8 cellular contexts compared by ENCODE assay signal in the genomic region with DNA sequence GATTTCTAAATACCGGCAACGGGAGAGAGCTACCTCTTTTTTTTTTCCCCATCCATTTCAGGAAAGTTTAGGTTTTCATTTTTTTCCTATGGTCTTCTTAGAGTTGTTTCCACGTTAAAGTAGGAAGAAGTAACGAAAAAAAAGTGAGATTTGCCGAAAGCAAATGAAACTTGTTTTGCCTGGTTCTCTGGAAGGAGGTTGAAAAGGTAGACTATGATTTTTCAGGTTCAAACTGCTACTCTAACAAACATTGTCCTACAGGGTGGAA. TPM values are rescaled to one million over a fixed set of nuclear protein-coding genes. Genes with fewer than 3 reads are reported as not detected.
A peak's percentile ranks its signal among the peaks of the same experiment; 100 is the strongest.
DNase-seq lines count a peak whose midpoint lies in the region; ATAC-seq and TF ChIP-seq lines count a peak whose summit lies in the region.

No MANE protein-coding gene starts in this region.

- peaks cover 31% of the 10 kb centered on the region for H3K36me3 Mint-ChIP-seq in CD8-positive, alpha-beta T cell

- TF ChIP-seq POLR2A in Peyer's patch (IDR thresholded peaks at IDR 0.05): no peak

- peaks cover 43% of the 10 kb centered on the region for H3K4me1 ChIP-seq in CD8-positive, alpha-beta T cell (ENCODE audit: insufficient read depth, low read length)
- H3K4me1 ChIP-seq in Peyer's patch: peaks cover 0 to 14% (median 6%) of the 10 kb centered on the region in 4 donors
- H3K4me1 ChIP-seq in parathyroid adenoma: peaks cover 25% of the 10 kb centered on the region

- peak overlapping the region; percentile 52 for H3K4me3 ChIP-seq in CD8-positive, alpha-beta T cell (ENCODE audit: low read depth, low read length)
- H3K4me3 ChIP-seq in Peyer's patch: peak overlapping the region in 2 of 4 donors; percentile 51 to 56
- H3K4me3 ChIP-seq in epithelial cell of esophagus (ENCODE audit: low read length): peak overlapping the region; percentile 52
- H3K4me3 ChIP-seq in parathyroid adenoma (ENCODE audit: low read depth, low read length): peak overlapping the region; percentile 56

- H3K27ac ChIP-seq in CD8-positive, alpha-beta T cell (ENCODE audit: low read depth, low read length): peak overlapping the region; percentile 84
- H3K27ac ChIP-seq in Peyer's patch (peak overlapping the region; percentile 84 to 100 (median 88)), parathyroid adenoma (peak overlapping the region; percentile 95)

- no peaks in the 10 kb centered on the region for H3K27me3 ChIP-seq in CD8-positive, alpha-beta T cell (ENCODE audit: insufficient read depth, low read length)
- H3K27me3 ChIP-seq in Peyer's patch: no peaks in the 10 kb centered on the region
- no peaks in the 10 kb centered on the region for H3K27me3 ChIP-seq in parathyroid adenoma (ENCODE audit: control insufficient read depth, insufficient read depth, low read length)

- no peak for ATAC-seq in CD8-positive, alpha-beta T cell
- ATAC-seq in HG03457 (IDR thresholded peaks at IDR 0.05; ENCODE audit: unreplicated experiment): no peak

- TF ChIP-seq CTCF in CD8-positive, alpha-beta T cell (IDR thresholded peaks at IDR 0.05): no peak
- no peak for TF ChIP-seq CTCF in Peyer's patch (IDR thresholded peaks at IDR 0.05)
- TF ChIP-seq CTCF in epithelial cell of esophagus (IDR thresholded peaks at IDR 0.05; ENCODE audit: insufficient read depth, low read depth, low read length, missing control alignments): no peak
- no peak for TF ChIP-seq CTCF in parathyroid adenoma (IDR thresholded peaks at IDR 0.05)

- peaks cover 16% of the 10 kb centered on the region for H3K79me2 ChIP-seq in parathyroid adenoma

- DNase-seq in CD8-positive, alpha-beta T cell: no peak
- DNase-seq in Peyer's patch (no peak), epithelial cell of esophagus (ENCODE audit: low read depth) (no peak), NCI-H1092 (lab: John Stamatoyannopoulos, UW) (no peak), head of caudate nucleus (no peak)
- DNase-seq in stimulated activated CD4-positive, alpha-beta T cell treated with anti-CD3 and anti-CD28 coated beads, Interleukin-12 subunit alpha, Interleukin-12 subunit beta, amount 100 ng/mL, for 4 hours: no peak

- CTCF ChIA-PET in CD8-positive, alpha-beta T cell (lab: Charles Lee): interaction anchor here (1.0 to 6.7 kb wide), 10 partner anchors 9 to 71 kb away, joined by 3 to 57 read pairs (median 5); a partner anchor contains a TSS

- peak overlapping the region; percentile 84 for H2AFZ ChIP-seq in parathyroid adenoma

- H3K4me3 Mint-ChIP-seq in CD8-positive, alpha-beta T cell: peak overlapping the region; percentile 87

- POLR2A ChIA-PET in CD8-positive, alpha-beta T cell (lab: Charles Lee): interaction anchor here (0.8 to 13.5 kb wide), 14 partner anchors 13 to 86 kb away, joined by 3 to 382 read pairs (median 46); a partner anchor contains a TSS

- no peaks in the 10 kb centered on the region for H3K27me3 Mint-ChIP-seq in CD8-positive, alpha-beta T cell (ENCODE audit: low read depth)

- peak overlapping the region; percentile 99 for H3K27ac Mint-ChIP-seq in CD8-positive, alpha-beta T cell

- intact Hi-C loops in CD8-positive, alpha-beta T cell (cut with DNase I, micrococcal nuclease): loop anchor here (2.0 to 10.0 kb wide), 2 partner anchors 33 to 1947 kb away; a partner anchor contains a TSS
- intact Hi-C loops in head of caudate nucleus (cut with DNase I): loop anchor here (5.0 kb wide), 1 partner anchor 49 kb away; no protein-coding TSS in a partner anchor

- peaks cover 61% of the 10 kb centered on the region for H3K4me1 Mint-ChIP-seq in CD8-positive, alpha-beta T cell (ENCODE audit: low read depth)

- H3K9me3 ChIP-seq in CD8-positive, alpha-beta T cell (ENCODE audit: low read length): no peaks in the 10 kb centered on the region
- H3K9me3 ChIP-seq in Peyer's patch (no peaks in the 10 kb centered on the region), parathyroid adenoma (ENCODE audit: control insufficient read depth, low read length) (no peaks in the 10 kb centered on the region)

- H3K9me3 Mint-ChIP-seq in CD8-positive, alpha-beta T cell: no peaks in the 10 kb centered on the region

- H3K4me2 ChIP-seq in parathyroid adenoma (ENCODE audit: low read length): peak overlapping the region; percentile 77

- peaks cover 13% of the 10 kb centered on the region for H3K36me3 ChIP-seq in CD8-positive, alpha-beta T cell (ENCODE audit: insufficient read depth, low read length)
- H3K36me3 ChIP-seq in Peyer's patch (peaks cover 0 to 6% (median 0%) of the 10 kb centered on the region in 3 donors), parathyroid adenoma (ENCODE audit: control insufficient read depth, insufficient read depth, low read length) (peaks cover 3% of the 10 kb centered on the region)

- no peak overlapping the region for H3K9ac ChIP-seq in parathyroid adenoma

RNA-seq across cellular contexts. Expression of a gene that starts 18.6 kb away (rescaled TPM):
- 100 to 1,000 TPM; 615 to 669 TPM for total RNA-seq in CD8-positive, alpha-beta T cell
- total RNA-seq in Peyer's patch: 100 to 1,000 TPM; 109 to 370 (median 161) TPM
